Comparison of ENCODE assay signal across 1 cellular context in genomic region chr15:90020041-90020735, GRCh38.
TF ChIP-seq lines count a peak whose summit lies in the region.

No MANE protein-coding gene starts in this region.

TF ChIP-seq in GM23338, 12 proteins besides CTCF, POLR2A, EP300 and RAD21 (continued from another document):
- TF ChIP-seq, protein P1, sequence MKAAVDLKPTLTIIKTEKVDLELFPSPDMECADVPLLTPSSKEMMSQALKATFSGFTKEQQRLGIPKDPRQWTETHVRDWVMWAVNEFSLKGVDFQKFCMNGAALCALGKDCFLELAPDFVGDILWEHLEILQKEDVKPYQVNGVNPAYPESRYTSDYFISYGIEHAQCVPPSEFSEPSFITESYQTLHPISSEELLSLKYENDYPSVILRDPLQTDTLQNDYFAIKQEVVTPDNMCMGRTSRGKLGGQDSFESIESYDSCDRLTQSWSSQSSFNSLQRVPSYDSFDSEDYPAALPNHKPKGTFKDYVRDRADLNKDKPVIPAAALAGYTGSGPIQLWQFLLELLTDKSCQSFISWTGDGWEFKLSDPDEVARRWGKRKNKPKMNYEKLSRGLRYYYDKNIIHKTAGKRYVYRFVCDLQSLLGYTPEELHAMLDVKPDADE (IDR thresholded peaks at IDR 0.05): no peak
